Comparison of ENCODE assay signal across 8 cellular contexts in the genomic region with DNA sequence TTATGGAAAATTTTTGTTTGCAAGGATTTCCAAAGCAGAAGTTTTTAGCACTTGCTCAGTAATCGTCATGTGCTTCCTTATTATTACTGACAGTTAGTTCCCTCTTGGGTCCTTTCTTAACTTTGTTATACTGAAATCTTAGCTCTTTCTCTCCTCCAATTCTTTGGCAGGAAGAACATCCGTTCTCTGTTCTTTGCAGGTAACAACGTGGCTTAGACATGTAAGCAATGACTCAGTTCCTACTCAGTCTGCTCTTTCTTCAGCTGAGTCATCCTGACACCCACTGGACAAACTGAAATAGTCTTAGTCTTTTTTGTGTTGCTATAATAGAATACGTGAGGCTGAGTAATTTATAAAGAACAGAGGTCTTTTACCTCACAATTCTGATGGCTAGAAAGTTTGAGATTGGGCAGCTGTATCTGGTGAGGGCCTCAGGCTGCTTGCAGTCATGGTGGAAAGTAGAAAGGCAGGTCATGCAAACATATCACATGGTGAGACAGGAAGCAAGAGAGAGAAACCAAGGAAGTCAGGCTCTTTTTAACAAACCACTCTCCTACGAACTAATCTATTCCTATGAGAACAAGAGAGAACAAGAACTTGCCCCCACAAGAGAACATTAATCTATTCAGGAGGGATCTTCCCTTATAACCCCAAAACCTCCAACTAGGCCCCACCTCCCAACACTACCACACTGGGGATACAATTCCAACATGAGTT. TPM values are rescaled to one million over a fixed set of nuclear protein-coding genes. Genes with fewer than 3 reads are reported as not detected.
DNase-seq lines count a peak whose midpoint lies in the region; ATAC-seq, FAIRE-seq and TF ChIP-seq lines count a peak whose summit lies in the region.

No MANE protein-coding gene starts in this region.

- peaks cover 32% of the 10 kb centered on the region for H3K9me3 Mint-ChIP-seq in activated CD4-positive, alpha-beta T cell treated with anti-CD3 and anti-CD28 coated beads, Interleukin-2, amount 10 ng/mL, durations not matched to agents 24 days and 14 days

- peak overlapping the region; percentile 56 for H3K4me3 Mint-ChIP-seq in activated CD4-positive, alpha-beta T cell treated with anti-CD3 and anti-CD28 coated beads, Interleukin-2, amount 10 ng/mL, durations not matched to agents 24 days and 14 days

- no peak for TF ChIP-seq POLR2A in esophagus squamous epithelium (IDR thresholded peaks at IDR 0.05)

- H3K4me1 Mint-ChIP-seq in activated CD4-positive, alpha-beta T cell treated with anti-CD3 and anti-CD28 coated beads, Interleukin-2, amount 10 ng/mL, durations not matched to agents 24 days and 14 days, result peaks cover 50% of the 10 kb centered on the region

- H3K36me3 Mint-ChIP-seq in activated CD4-positive, alpha-beta T cell treated with anti-CD3 and anti-CD28 coated beads, Interleukin-2, amount 10 ng/mL, durations not matched to agents 24 days and 14 days (ENCODE audit: low read depth), result peaks cover 63% of the 10 kb centered on the region

- no peak overlapping the region for H3K9ac ChIP-seq in DND-41 (ENCODE audit: low read depth, low read length)
- no peak overlapping the region for H3K9ac ChIP-seq in kidney (ENCODE audit: low read length in 2 of 2)

- H3K27me3 ChIP-seq in DND-41 (ENCODE audit: insufficient read depth, low read length, poor library complexity) (no peaks in the 10 kb centered on the region), esophagus squamous epithelium (no peaks in the 10 kb centered on the region)

- H3K27ac ChIP-seq in DND-41 (ENCODE audit: low read length) (no peak overlapping the region), esophagus squamous epithelium (peak overlapping the region; percentile 72 to 85 (median 79)), kidney (ENCODE audit: low read depth in 2 of 2, low read length in 2 of 2) (no peak overlapping the region)

- intact Hi-C loops in activated CD4-positive, alpha-beta T cell treated with anti-CD3 and anti-CD28 coated beads, Interleukin-2, amount 10 ng/mL, durations not matched to agents 24 days and 14 days (cut with micrococcal nuclease), result loop anchor here (1.0 to 2.0 kb wide), 4 partner anchors 23 to 81 kb away; partner anchors contain the start of gene MUCL1
- intact Hi-C loops in esophagus squamous epithelium (cut with DNase I) (no loop called here), kidney (cut with DNase I) (no loop called here)

- DNase-seq in DND-41 (no peak), HT-29 (ENCODE audit: low spot score) (peak; percentile 56), esophagus squamous epithelium (lab: John Stamatoyannopoulos, UW) (no peak), NCI-H748 treated with DMSO at 0.1 percent for 48 hours (lab: John Stamatoyannopoulos, UW) (no peak), kidney (no peak)
- peak; percentile 83 for DNase-seq in activated CD4-positive, alpha-beta T cell treated with anti-CD3 and anti-CD28 coated beads, Interleukin-2, amount 10 ng/mL, durations not matched to agents 24 days and 14 days
- DNase-seq in stimulated activated CD4-positive, alpha-beta T cell treated with anti-CD3 and anti-CD28 coated beads, Interleukin-15, amount 100 ng/mL, for 24 hours, result peak; percentile 58

- no peaks in the 10 kb centered on the region for H3K79me2 ChIP-seq in DND-41 (ENCODE audit: insufficient read depth, low read length)

- TF ChIP-seq CTCF in DND-41 (IDR thresholded peaks at IDR 0.05; ENCODE audit: borderline replicate concordance, extremely low read depth, low read length, poor library complexity, severe bottlenecking) (peak; percentile 10), esophagus squamous epithelium (IDR thresholded peaks at IDR 0.05) (peak in 2 of 6 experiments; percentile 18 to 26), kidney (IDR thresholded peaks at IDR 0.05; ENCODE audit: borderline replicate concordance, extremely low read depth, insufficient read depth) (no peak)

- 8 to 19% methylated on average over 5 of the region's 5 CpGs for WGBS in esophagus squamous epithelium, 2 donors

- ATAC-seq in DND-41 (ENCODE audit: insufficient read depth, low read depth) (peak; percentile 69), GM21526 (IDR thresholded peaks at IDR 0.05; ENCODE audit: low FRiP score, unreplicated experiment) (peak; percentile 97)

- H3K27ac Mint-ChIP-seq in activated CD4-positive, alpha-beta T cell treated with anti-CD3 and anti-CD28 coated beads, Interleukin-2, amount 10 ng/mL, durations not matched to agents 24 days and 14 days, result peak overlapping the region; percentile 92

- no peaks in the 10 kb centered on the region for H3K27me3 Mint-ChIP-seq in activated CD4-positive, alpha-beta T cell treated with anti-CD3 and anti-CD28 coated beads, Interleukin-2, amount 10 ng/mL, durations not matched to agents 24 days and 14 days

- peaks cover 22% of the 10 kb centered on the region for H3K4me1 ChIP-seq in DND-41 (ENCODE audit: insufficient read depth, low read length)
- peaks cover 8 to 53% (median 11%) of the 10 kb centered on the region in 3 donors for H3K4me1 ChIP-seq in esophagus squamous epithelium
- no peaks in the 10 kb centered on the region for H3K4me1 ChIP-seq in kidney (ENCODE audit: control insufficient read depth in 1 of 2, insufficient read depth in 1 of 2, low read depth in 1 of 2, low read length in 2 of 2)

- no peak for FAIRE-seq in kidney (lab: Jason Lieb, UNC)

- H3K9me3 ChIP-seq in DND-41 (ENCODE audit: insufficient read depth, low read length, severe bottlenecking) (no peaks in the 10 kb centered on the region), esophagus squamous epithelium (peaks cover 0 to 5% (median 0%) of the 10 kb centered on the region in 3 donors), kidney (ENCODE audit: control insufficient read depth in 1 of 2, low read length in 2 of 2) (peaks cover 0 to 1% of the 10 kb centered on the region in 2 donors)

- H3K4me3 ChIP-seq in DND-41 (ENCODE audit: low read depth in 1 of 2, low read length in 2 of 2), result no peak overlapping the region
- H3K4me3 ChIP-seq in esophagus squamous epithelium, result no peak overlapping the region
- no peak overlapping the region for H3K4me3 ChIP-seq in kidney (ENCODE audit: low read length in 2 of 2)

- H4K20me1 ChIP-seq in DND-41 (ENCODE audit: insufficient read depth, low read length), result no peaks in the 10 kb centered on the region

- H3K36me3 ChIP-seq in DND-41 (ENCODE audit: insufficient read depth, low read length) (no peaks in the 10 kb centered on the region), esophagus squamous epithelium (no peaks in the 10 kb centered on the region), kidney (ENCODE audit: control insufficient read depth in 1 of 2, insufficient read depth in 2 of 2, low read length in 2 of 2) (no peaks in the 10 kb centered on the region)

- H2AFZ ChIP-seq in DND-41 (ENCODE audit: low read depth, low read length), result peak overlapping the region; percentile 49; the same call in 1 of the 2 replicates

- H3K4me2 ChIP-seq in DND-41 (ENCODE audit: insufficient read depth, low read length), result no peak overlapping the region

RNA-seq across cellular contexts. Expression of gene TESPA1, which starts 49.2 kb away (rescaled TPM):
- total RNA-seq in HT-29 (2014; rRNA removed; shearing (Covaris generic)), result not detected in 2 replicates
- total RNA-seq in activated CD4-positive, alpha-beta T cell treated with anti-CD3 and anti-CD28 coated beads, Interleukin-2, amount 10 ng/mL, durations not matched to agents 24 days and 14 days, result 164 and 168 TPM in 2 replicates
- total RNA-seq in esophagus squamous epithelium (1 to 10 TPM in 2 of 4 donors, under 1 TPM in 1, not detected in 1; 0.31 to 6.7 (median 2.0) TPM), kidney (4.9 TPM)
- polyA plus RNA-seq in kidney (ENCODE audit: insufficient read depth, low read depth, low replicate concordance), result not detected

Comparison
In these comparisons a context has a peak if more than half of its experiments do, and no peak if none do; other contexts are left out.
1. DNase-seq: peak in HT-29 (single experiment), activated CD4-positive, alpha-beta T cell treated with anti-CD3 and anti-CD28 coated beads, Interleukin-2, amount 10 ng/mL, durations not matched to agents 24 days and 14 days (single experiment) and stimulated activated CD4-positive, alpha-beta T cell treated with anti-CD3 and anti-CD28 coated beads, Interleukin-15, amount 100 ng/mL, for 24 hours (single experiment); none in DND-41 (single experiment), esophagus squamous epithelium (single experiment), NCI-H748 treated with DMSO at 0.1 percent for 48 hours (single experiment) and kidney (single experiment).
2. H3K27ac ChIP-seq: peak in esophagus squamous epithelium (4 of 4); none in DND-41 (single experiment) and kidney (0 of 2).
3. RNA of gene TESPA1, which starts 49.2 kb away (total RNA-seq): 164 to 168 TPM in activated CD4-positive, alpha-beta T cell treated with anti-CD3 and anti-CD28 coated beads, Interleukin-2, amount 10 ng/mL, durations not matched to agents 24 days and 14 days; 4.9 TPM in kidney (single experiment), 0.31 to 6.7 TPM in esophagus squamous epithelium and not detected in HT-29; every median in the first group is over 10 times any median in the second.